ENCODE assay signal across 1 cellular context in the genomic region with DNA sequence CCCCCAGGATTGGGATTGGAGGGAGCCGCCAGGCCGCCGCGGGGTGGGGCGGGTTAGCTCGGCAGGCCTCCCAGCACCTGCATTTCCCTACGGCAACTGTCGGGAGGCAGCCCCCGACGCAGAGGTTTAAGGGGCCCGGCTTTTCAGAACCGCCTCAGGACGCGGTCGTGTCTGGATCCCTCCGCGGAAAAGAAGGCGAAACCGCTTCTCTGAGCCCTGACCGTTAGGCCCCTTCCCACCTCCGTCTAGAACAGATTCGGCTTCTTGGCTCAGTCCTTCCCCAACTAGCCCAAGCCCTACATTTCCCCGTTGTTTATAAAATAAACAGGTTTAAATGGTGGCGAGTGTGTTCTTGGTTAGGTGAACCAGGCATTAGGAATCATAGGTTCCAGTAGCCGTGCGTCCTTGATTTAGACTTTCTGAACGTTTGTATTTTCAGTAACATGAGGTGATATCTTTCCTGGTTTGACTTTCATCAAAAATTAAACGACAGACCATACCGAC.
TF ChIP-seq lines count a peak whose summit lies in the region.

No MANE protein-coding gene starts in this region.

TF ChIP-seq in HepG2, 621 proteins besides CTCF, POLR2A, EP300 and RAD21 (continued from another document):
- TF ChIP-seq, protein P1, sequence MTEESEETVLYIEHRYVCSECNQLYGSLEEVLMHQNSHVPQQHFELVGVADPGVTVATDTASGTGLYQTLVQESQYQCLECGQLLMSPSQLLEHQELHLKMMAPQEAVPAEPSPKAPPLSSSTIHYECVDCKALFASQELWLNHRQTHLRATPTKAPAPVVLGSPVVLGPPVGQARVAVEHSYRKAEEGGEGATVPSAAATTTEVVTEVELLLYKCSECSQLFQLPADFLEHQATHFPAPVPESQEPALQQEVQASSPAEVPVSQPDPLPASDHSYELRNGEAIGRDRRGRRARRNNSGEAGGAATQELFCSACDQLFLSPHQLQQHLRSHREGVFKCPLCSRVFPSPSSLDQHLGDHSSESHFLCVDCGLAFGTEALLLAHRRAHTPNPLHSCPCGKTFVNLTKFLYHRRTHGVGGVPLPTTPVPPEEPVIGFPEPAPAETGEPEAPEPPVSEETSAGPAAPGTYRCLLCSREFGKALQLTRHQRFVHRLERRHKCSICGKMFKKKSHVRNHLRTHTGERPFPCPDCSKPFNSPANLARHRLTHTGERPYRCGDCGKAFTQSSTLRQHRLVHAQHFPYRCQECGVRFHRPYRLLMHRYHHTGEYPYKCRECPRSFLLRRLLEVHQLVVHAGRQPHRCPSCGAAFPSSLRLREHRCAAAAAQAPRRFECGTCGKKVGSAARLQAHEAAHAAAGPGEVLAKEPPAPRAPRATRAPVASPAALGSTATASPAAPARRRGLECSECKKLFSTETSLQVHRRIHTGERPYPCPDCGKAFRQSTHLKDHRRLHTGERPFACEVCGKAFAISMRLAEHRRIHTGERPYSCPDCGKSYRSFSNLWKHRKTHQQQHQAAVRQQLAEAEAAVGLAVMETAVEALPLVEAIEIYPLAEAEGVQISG (CRISPR knock-in tag; IDR thresholded peaks at IDR 0.05), result no peak
- 0 out of 2 replicates have a peak, but pooled peaks have one; percentile 50 for TF ChIP-seq HNRNPL (IDR thresholded peaks at IDR 0.05; ENCODE audit: low read depth, low read length)
- peak; percentile 41; the same call in 1 of the 2 replicates for TF ChIP-seq ZNF138 (CRISPR knock-in tag; IDR thresholded peaks at IDR 0.05; ENCODE audit: low read depth)
- TF ChIP-seq CAMTA2 (CRISPR knock-in tag; IDR thresholded peaks at IDR 0.05; ENCODE audit: borderline replicate concordance), result no peak
- TF ChIP-seq ZNF501 (CRISPR knock-in tag; IDR thresholded peaks at IDR 0.05), result 0 out of 2 replicates have a peak, but pooled peaks have one; percentile 30
- no peak for TF ChIP-seq PTBP1 (IDR thresholded peaks at IDR 0.05; ENCODE audit: low read depth, low read length, poor library complexity, severe bottlenecking)
- no peak; the same call in 1 of the 2 replicates for TF ChIP-seq BRD4 (CRISPR knock-in tag; IDR thresholded peaks at IDR 0.05)
- TF ChIP-seq JUN (CRISPR knock-in tag; IDR thresholded peaks at IDR 0.05), result no peak; the same call in 1 of the 2 replicates
- no peak for TF ChIP-seq ZNF562 (CRISPR knock-in tag; IDR thresholded peaks at IDR 0.05; ENCODE audit: borderline replicate concordance)
- TF ChIP-seq, protein P2, sequence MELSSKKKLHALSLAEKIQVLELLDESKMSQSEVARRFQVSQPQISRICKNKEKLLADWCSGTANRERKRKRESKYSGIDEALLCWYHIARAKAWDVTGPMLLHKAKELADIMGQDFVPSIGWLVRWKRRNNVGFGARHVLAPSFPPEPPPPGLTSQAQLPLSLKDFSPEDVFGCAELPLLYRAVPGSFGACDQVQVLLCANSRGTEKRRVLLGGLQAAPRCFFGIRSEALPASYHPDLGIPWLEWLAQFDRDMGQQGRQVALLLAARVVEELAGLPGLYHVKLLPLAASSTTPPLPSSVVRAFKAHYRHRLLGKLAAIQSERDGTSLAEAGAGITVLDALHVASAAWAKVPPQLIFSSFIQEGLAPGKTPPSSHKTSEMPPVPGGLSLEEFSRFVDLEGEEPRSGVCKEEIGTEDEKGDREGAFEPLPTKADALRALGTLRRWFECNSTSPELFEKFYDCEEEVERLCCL (CRISPR knock-in tag; IDR thresholded peaks at IDR 0.05; ENCODE audit: borderline replicate concordance), result no peak
- no peak for TF ChIP-seq TCF12 (IDR thresholded peaks at IDR 0.05)
- no peak for TF ChIP-seq TCF12 (CRISPR knock-in tag; IDR thresholded peaks at IDR 0.05)
- TF ChIP-seq PHF8 (CRISPR knock-in tag; IDR thresholded peaks at IDR 0.05), result peak; percentile 18
- TF ChIP-seq PRMT3 (CRISPR knock-in tag; IDR thresholded peaks at IDR 0.05; ENCODE audit: borderline replicate concordance, low read depth), result no peak
- TF ChIP-seq HNF1A (IDR thresholded peaks at IDR 0.05; ENCODE audit: low read depth), result no peak
- no peak for TF ChIP-seq HNF1A (CRISPR knock-in tag; IDR thresholded peaks at IDR 0.05; ENCODE audit: borderline replicate concordance)
- no peak for TF ChIP-seq ZNF775 (CRISPR knock-in tag; IDR thresholded peaks at IDR 0.05; ENCODE audit: borderline replicate concordance)
- TF ChIP-seq ZNF432 (CRISPR knock-in tag; IDR thresholded peaks at IDR 0.05; ENCODE audit: borderline replicate concordance), result no peak
- TF ChIP-seq ZNF10 (CRISPR knock-in tag; IDR thresholded peaks at IDR 0.05; ENCODE audit: borderline replicate concordance, low read depth), result no peak
- TF ChIP-seq FOXA3 (CRISPR knock-in tag; IDR thresholded peaks at IDR 0.05), result no peak
- no peak for TF ChIP-seq DNMT3B (CRISPR knock-in tag; conservative IDR thresholded peaks at IDR 0.05)
- TF ChIP-seq ZNF546 (CRISPR knock-in tag; conservative IDR thresholded peaks at IDR 0.05), result no peak
- no peak for TF ChIP-seq ZNF709 (CRISPR knock-in tag; IDR thresholded peaks at IDR 0.05)
- no peak for TF ChIP-seq ZBTB7B (CRISPR knock-in tag; IDR thresholded peaks at IDR 0.05)
- no peak for TF ChIP-seq MAZ (IDR thresholded peaks at IDR 0.05; ENCODE audit: borderline replicate concordance, low read depth, low read length)
- TF ChIP-seq MAZ (CRISPR knock-in tag; IDR thresholded peaks at IDR 0.05; ENCODE audit: low read depth), result no peak; the same call in 1 of the 2 replicates
- TF ChIP-seq KDM2A (CRISPR knock-in tag; IDR thresholded peaks at IDR 0.05; ENCODE audit: borderline replicate concordance, low read depth), result 0 out of 2 replicates have a peak, but pooled peaks have one; percentile 8
- TF ChIP-seq, protein P3, sequence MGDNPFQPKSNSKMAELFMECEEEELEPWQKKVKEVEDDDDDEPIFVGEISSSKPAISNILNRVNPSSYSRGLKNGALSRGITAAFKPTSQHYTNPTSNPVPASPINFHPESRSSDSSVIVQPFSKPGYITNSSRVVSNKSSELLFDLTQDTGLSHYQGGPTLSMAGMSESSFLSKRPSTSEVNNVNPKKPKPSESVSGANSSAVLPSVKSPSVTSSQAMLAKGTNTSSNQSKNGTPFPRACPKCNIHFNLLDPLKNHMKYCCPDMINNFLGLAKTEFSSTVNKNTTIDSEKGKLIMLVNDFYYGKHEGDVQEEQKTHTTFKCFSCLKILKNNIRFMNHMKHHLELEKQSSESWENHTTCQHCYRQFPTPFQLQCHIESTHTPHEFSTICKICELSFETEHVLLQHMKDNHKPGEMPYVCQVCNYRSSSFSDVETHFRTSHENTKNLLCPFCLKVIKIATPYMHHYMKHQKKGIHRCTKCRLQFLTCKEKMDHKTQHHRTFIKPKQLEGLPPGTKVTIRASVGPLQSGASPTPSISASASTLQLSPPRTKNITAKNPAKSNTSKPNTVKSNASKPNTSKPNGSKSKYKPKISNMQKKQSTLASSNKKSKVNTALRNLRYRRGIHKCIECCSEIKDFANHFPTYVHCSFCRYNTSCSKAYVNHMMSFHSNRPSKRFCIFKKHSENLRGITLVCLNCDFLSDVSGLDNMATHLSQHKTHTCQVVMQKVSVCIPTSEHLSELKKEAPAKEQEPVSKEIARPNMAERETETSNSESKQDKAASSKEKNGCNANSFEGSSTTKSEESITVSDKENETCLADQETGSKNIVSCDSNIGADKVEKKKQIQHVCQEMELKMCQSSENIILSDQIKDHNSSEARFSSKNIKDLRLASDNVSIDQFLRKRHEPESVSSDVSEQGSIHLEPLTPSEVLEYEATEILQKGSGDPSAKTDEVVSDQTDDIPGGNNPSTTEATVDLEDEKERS (CRISPR knock-in tag; IDR thresholded peaks at IDR 0.05), result 0 out of 2 replicates have a peak, but pooled peaks have one; percentile 30
- 0 out of 2 replicates have a peak, but pooled peaks have one; percentile 62 for TF ChIP-seq GLI4 (CRISPR knock-in tag; IDR thresholded peaks at IDR 0.05; ENCODE audit: borderline replicate concordance)
- TF ChIP-seq GPBP1L1 (CRISPR knock-in tag; IDR thresholded peaks at IDR 0.05), result no peak
- no peak; the same call in 1 of the 2 replicates for TF ChIP-seq SAFB2 (CRISPR knock-in tag; IDR thresholded peaks at IDR 0.05; ENCODE audit: borderline replicate concordance, low read depth)
- TF ChIP-seq GTF3A (CRISPR knock-in tag; conservative IDR thresholded peaks at IDR 0.05), result no peak
- no peak for TF ChIP-seq RAD51 (IDR thresholded peaks at IDR 0.05; ENCODE audit: borderline replicate concordance)
- TF ChIP-seq TBX2 (CRISPR knock-in tag; IDR thresholded peaks at IDR 0.05; ENCODE audit: borderline replicate concordance), result peak; percentile 3; the same call in 1 of the 2 replicates
- no peak for TF ChIP-seq RARA (CRISPR knock-in tag; IDR thresholded peaks at IDR 0.05)
- TF ChIP-seq KLF16 (CRISPR knock-in tag; IDR thresholded peaks at IDR 0.05), result no peak
- TF ChIP-seq HDAC1 (CRISPR knock-in tag; IDR thresholded peaks at IDR 0.05), result no peak
- TF ChIP-seq HMG20A (CRISPR knock-in tag; IDR thresholded peaks at IDR 0.05; ENCODE audit: borderline replicate concordance), result no peak
- peak; percentile 65 for TF ChIP-seq ZNF879 (CRISPR knock-in tag; IDR thresholded peaks at IDR 0.05)
- TF ChIP-seq ZNF296 (CRISPR knock-in tag; conservative IDR thresholded peaks at IDR 0.05), result peak; percentile 69; the same call in 1 of the 2 replicates
- TF ChIP-seq, protein P4, sequence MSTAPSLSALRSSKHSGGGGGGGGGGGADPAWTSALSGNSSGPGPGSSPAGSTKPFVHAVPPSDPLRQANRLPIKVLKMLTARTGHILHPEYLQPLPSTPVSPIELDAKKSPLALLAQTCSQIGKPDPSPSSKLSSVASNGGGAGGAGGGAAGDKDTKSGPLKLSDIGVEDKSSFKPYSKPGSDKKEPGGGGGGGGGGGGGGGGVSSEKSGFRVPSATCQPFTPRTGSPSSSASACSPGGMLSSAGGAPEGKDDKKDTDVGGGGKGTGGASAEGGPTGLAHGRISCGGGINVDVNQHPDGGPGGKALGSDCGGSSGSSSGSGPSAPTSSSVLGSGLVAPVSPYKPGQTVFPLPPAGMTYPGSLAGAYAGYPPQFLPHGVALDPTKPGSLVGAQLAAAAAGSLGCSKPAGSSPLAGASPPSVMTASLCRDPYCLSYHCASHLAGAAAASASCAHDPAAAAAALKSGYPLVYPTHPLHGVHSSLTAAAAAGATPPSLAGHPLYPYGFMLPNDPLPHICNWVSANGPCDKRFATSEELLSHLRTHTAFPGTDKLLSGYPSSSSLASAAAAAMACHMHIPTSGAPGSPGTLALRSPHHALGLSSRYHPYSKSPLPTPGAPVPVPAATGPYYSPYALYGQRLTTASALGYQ (CRISPR knock-in tag; IDR thresholded peaks at IDR 0.05), result no peak
- no peak for TF ChIP-seq KLF11 (CRISPR knock-in tag; IDR thresholded peaks at IDR 0.05)
- no peak for TF ChIP-seq MXD1 (CRISPR knock-in tag; IDR thresholded peaks at IDR 0.05)
TF ChIP-seq in HepG2: peak in this region for 70.
